Comparison of ENCODE assay signal across 10 cellular contexts in the genomic region with DNA sequence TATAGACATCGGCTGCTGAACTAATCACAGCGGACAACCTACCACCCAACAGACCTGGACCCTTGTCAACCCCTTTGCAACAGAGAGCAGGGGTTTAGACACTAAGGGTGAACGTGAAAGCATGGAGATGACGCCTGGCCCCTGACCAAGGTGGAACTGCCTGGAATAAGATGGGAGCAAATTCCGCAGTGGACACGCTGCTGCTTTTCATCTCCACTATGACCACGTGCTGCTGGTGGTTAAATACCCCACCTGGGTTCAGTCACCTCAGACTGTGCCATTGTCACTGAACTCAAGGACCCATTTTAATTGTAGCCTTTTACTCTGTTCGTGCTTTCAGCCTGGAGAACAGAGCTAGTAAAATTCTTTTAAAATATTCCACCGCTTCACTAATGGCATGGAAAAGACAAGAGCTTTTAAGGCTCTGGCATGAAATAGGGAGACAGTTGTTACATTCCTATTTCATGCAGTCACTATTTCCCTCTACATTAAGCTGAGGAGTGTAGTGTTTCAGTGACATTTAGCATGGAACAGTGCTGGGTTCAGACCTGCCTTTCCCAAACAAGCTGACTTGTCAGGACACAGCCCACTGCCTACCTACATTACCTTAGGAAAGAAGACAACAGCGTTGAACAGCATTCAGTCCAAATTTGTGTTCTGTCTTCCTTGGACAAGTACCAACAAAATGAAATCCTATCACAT.
DNase-seq lines count a peak whose midpoint lies in the region; ATAC-seq and TF ChIP-seq lines count a peak whose summit lies in the region.
"Had no signal": no experiment of that assay in that cellular context is flagged by ENCODE, and none has a peak within 500 bp of the region (broad histone marks: within the 10 kb centered on the region; RNA-seq: fewer than 3 reads in every experiment).

No MANE protein-coding gene starts in this region.

- H3K4me3 ChIP-seq in AG10803 (ENCODE audit: low read length) = no peak overlapping the region

- H3K36me3 Mint-ChIP-seq in chondrocyte (ENCODE audit: low read depth) = no peaks in the 10 kb centered on the region
- H3K36me3 Mint-ChIP-seq: activated naive CD8-positive, alpha-beta T cell had no signal

- no peaks in the 10 kb centered on the region for H3K9me3 Mint-ChIP-seq in chondrocyte (ENCODE audit: low read depth)

- H3K27me3 Mint-ChIP-seq in chondrocyte (ENCODE audit: low read depth) = peaks cover 5% of the 10 kb centered on the region

- no peak overlapping the region for H3K4me3 Mint-ChIP-seq in chondrocyte (ENCODE audit: unreplicated experiment)
- H3K4me3 Mint-ChIP-seq: activated naive CD8-positive, alpha-beta T cell had no signal

- peak overlapping the region; percentile 91 for H3K27ac Mint-ChIP-seq in chondrocyte (ENCODE audit: unreplicated experiment)
- H3K27ac Mint-ChIP-seq: activated naive CD8-positive, alpha-beta T cell had no signal

- DNase-seq in AG10803 (ENCODE audit: low read depth) (peak; percentile 76), M059J (ENCODE audit: low read depth) (peak; percentile 82), chondrocyte (ENCODE audit: low spot score) (no peak), myocyte (ENCODE audit: low read depth) (peak; percentile 68), SK-N-DZ (ENCODE audit: low spot score) (no peak)
- DNase-seq in stimulated activated naive CD8-positive, alpha-beta T cell treated with anti-CD3 and anti-CD28 coated beads, Interleukin-15, Interleukin-2, amounts not matched to agents 100 U/mL and 50 U/mL, for 24 hours = no peak
- DNase-seq: hippocampal formation had no signal

- ATAC-seq in GM21825 (IDR thresholded peaks at IDR 0.05; ENCODE audit: unreplicated experiment) (no peak), HG03565 (IDR thresholded peaks at IDR 0.05; ENCODE audit: unreplicated experiment) (no peak)
- ATAC-seq in stimulated activated naive CD8-positive, alpha-beta T cell treated with anti-CD3 and anti-CD28 coated beads, Interleukin-15, Interleukin-2, amounts not matched to agents 100 U/mL and 50 U/mL, for 24 hours = no peak

- no peak for TF ChIP-seq CTCF in AG10803 (conservative IDR thresholded peaks at IDR 0.05; ENCODE audit: low read length)
- no peak for TF ChIP-seq CTCF in chondrocyte (IDR thresholded peaks at IDR 0.05)

- H3K4me1 Mint-ChIP-seq in chondrocyte (ENCODE audit: low read depth) = peaks cover 40% of the 10 kb centered on the region

Comparison
In these comparisons a context has a peak if more than half of its experiments do, and no peak if none do; other contexts are left out.
1. DNase-seq: peak in AG10803 (single experiment), M059J (single experiment) and myocyte (single experiment); none in chondrocyte (single experiment), SK-N-DZ (single experiment) and stimulated activated naive CD8-positive, alpha-beta T cell treated with anti-CD3 and anti-CD28 coated beads, Interleukin-15, Interleukin-2, amounts not matched to agents 100 U/mL and 50 U/mL, for 24 hours (single experiment).